ENCODE assay signal across 8 cellular contexts in genomic region chr5:6111131-6111530, GRCh38.
"Had no signal": no experiment of that assay in that cellular context is flagged by ENCODE, and none has a peak within 500 bp of the region (broad histone marks: within the 10 kb centered on the region; RNA-seq: fewer than 3 reads in every experiment).

No MANE protein-coding gene starts in this region.

- FAIRE-seq: G401.6, GM12878, GM12891, GM12892, GM18507, GM19239 had no signal

- H3K4me3 ChIP-seq: GM12878 had no signal

- DNase-seq: GDM1, GF-D8 had no signal

- ATAC-seq: GM12878 had no signal
